In genomic region chr16:30446203-30446595, GRCh38 we compare ENCODE assay signal across 1 cellular context.
TF ChIP-seq lines count a peak whose summit lies in the region.

No MANE protein-coding gene starts in this region.

TF ChIP-seq in HEK293, 187 proteins besides CTCF, POLR2A, EP300 and RAD21 (continued from another document):
- TF ChIP-seq, protein P1, sequence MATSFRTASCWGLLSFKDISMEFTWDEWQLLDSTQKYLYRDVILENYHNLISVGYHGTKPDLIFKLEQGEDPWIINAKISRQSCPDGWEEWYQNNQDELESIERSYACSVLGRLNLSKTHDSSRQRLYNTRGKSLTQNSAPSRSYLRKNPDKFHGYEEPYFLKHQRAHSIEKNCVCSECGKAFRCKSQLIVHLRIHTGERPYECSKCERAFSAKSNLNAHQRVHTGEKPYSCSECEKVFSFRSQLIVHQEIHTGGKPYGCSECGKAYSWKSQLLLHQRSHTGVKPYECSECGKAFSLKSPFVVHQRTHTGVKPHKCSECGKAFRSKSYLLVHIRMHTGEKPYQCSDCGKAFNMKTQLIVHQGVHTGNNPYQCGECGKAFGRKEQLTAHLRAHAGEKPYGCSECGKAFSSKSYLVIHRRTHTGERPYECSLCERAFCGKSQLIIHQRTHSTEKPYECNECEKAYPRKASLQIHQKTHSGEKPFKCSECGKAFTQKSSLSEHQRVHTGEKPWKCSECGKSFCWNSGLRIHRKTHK (tag by site-specific recombination; IDR thresholded peaks at IDR 0.05): peak; percentile 16; the same call in 1 of the 2 replicates
- TF ChIP-seq HOXD13 (CRISPR knock-in tag; IDR thresholded peaks at IDR 0.05; ENCODE audit: borderline replicate concordance) (0 out of 2 replicates have a peak, but pooled peaks have one; percentile 42), ZNF2 (tag by site-specific recombination; IDR thresholded peaks at IDR 0.05) (0 out of 2 replicates have a peak, but pooled peaks have one; percentile 4)
- TF ChIP-seq, protein P2, sequence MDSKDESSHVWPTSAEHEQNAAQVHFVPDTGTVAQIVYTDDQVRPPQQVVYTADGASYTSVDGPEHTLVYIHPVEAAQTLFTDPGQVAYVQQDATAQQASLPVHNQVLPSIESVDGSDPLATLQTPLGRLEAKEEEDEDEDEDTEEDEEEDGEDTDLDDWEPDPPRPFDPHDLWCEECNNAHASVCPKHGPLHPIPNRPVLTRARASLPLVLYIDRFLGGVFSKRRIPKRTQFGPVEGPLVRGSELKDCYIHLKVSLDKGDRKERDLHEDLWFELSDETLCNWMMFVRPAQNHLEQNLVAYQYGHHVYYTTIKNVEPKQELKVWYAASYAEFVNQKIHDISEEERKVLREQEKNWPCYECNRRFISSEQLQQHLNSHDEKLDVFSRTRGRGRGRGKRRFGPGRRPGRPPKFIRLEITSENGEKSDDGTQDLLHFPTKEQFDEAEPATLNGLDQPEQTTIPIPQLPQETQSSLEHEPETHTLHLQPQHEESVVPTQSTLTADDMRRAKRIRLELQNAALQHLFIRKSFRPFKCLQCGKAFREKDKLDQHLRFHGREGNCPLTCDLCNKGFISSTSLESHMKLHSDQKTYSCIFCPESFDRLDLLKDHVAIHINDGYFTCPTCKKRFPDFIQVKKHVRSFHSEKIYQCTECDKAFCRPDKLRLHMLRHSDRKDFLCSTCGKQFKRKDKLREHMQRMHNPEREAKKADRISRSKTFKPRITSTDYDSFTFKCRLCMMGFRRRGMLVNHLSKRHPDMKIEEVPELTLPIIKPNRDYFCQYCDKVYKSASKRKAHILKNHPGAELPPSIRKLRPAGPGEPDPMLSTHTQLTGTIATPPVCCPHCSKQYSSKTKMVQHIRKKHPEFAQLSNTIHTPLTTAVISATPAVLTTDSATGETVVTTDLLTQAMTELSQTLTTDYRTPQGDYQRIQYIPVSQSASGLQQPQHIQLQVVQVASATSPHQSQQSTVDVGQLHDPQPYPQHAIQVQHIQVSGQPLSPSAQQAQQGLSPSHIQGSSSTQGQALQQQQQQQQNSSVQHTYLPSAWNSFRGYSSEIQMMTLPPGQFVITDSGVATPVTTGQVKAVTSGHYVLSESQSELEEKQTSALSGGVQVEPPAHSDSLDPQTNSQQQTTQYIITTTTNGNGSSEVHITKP (tag by site-specific recombination; IDR thresholded peaks at IDR 0.05): 0 out of 2 replicates have a peak, but pooled peaks have one; percentile 34
TF ChIP-seq in HEK293: peak in this region for 5.
